8 cellular contexts compared by ENCODE assay signal in the genomic region with DNA sequence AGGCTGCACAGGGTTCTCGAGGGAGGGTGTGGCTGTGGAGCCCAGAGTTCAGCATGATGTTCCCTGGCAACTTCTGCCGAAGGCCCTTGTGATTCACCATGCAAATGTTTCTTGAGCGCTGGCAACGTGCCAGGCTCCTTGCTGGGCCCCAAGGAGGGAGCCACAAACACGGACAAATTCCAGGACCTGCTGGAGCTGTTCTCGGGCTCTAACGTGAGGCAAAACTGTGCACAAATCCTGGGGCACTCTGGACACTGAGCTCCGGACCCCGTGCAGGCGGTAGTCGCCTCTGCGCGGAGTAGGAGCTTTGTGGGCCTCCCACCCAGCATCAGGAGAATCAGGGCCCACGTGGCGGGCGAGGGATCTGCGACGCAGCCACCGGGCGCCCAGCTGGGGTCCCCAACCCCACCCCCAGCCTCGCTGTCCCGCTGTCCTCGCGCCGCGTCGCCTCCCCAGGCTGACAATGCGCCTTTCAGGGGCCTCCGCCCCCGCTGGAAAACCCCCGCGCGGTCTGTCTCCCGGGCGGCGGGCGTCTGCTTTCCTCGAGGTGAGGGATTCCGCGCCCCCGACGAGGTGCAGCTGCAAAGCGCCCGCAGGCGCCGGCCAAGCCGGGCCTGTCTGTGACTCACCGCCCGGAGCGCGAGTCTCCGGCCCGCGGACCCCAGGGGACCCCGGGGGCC. TPM values are rescaled to one million over a fixed set of nuclear protein-coding genes. Genes with fewer than 3 reads are reported as not detected.
A peak's percentile ranks its signal among the peaks of the same experiment; 100 is the strongest.
DNase-seq lines count a peak whose midpoint lies in the region; ATAC-seq and TF ChIP-seq lines count a peak whose summit lies in the region.

No MANE protein-coding gene starts in this region.

- H3K9me3 ChIP-seq in iPS-18c (ENCODE audit: control insufficient read depth, insufficient read depth, low read length), result no peaks in the 10 kb centered on the region
- no peaks in the 10 kb centered on the region for H3K9me3 ChIP-seq in upper lobe of left lung

- 50 to 57% methylated on average over 44 to 53 of the region's 55 CpGs for WGBS in upper lobe of left lung, 2 donors

- ATAC-seq in upper lobe of left lung (ENCODE audit: low FRiP score in 2 of 2) (peak; percentile 41 to 86), GM21576 (IDR thresholded peaks at IDR 0.05; ENCODE audit: unreplicated experiment) (no peak)

- no peak for TF ChIP-seq POLR2A in upper lobe of left lung (IDR thresholded peaks at IDR 0.05)

- in situ Hi-C loops in astrocyte of the cerebellum (cut with HindIII; ENCODE audit: low sequenced_read_pairs), result no loop called here

- peak overlapping the region in 2 of 4 donors; percentile 55 to 78 for H3K27ac ChIP-seq in upper lobe of left lung

- no peak overlapping the region for H3K4me3 ChIP-seq in astrocyte of the cerebellum (ENCODE audit: low read depth, low read length)
- peak overlapping the region; percentile 37; the same call in 1 of the 2 replicates for H3K4me3 ChIP-seq in iPS-18c (ENCODE audit: insufficient read depth, low read depth, low read length)
- peak overlapping the region in 1 of 4 donors; percentile 22 for H3K4me3 ChIP-seq in upper lobe of left lung

- H3K27me3 ChIP-seq in upper lobe of left lung, result no peaks in the 10 kb centered on the region

- DNase-seq in NCI-H1417 (lab: John Stamatoyannopoulos, UW), result peak in 2 of 3 experiments; percentile 28 to 63
- no peak for DNase-seq in NCI-H1417 treated with DMSO at 0.1 percent for 48 hours (lab: John Stamatoyannopoulos, UW)
- peak; percentile 64 for DNase-seq in astrocyte of the cerebellum (ENCODE audit: low read depth)
- peak; percentile 80 to 84 for DNase-seq in upper lobe of left lung
- no peak for DNase-seq in NK-92 (lab: John Stamatoyannopoulos, UW; ENCODE audit: unreplicated experiment)
- no peak for DNase-seq in activated naive CD4-positive, alpha-beta T cell treated with anti-CD3 and anti-CD28 coated beads, Interleukin-2, amount 50 U/mL, for 16 hours

- TF ChIP-seq CTCF in astrocyte of the cerebellum (IDR thresholded peaks at IDR 0.05; ENCODE audit: low read depth, low read length, missing control alignments) (no peak), upper lobe of left lung (IDR thresholded peaks at IDR 0.05) (no peak)

- no peaks in the 10 kb centered on the region for H3K36me3 ChIP-seq in upper lobe of left lung

- no peak for TF ChIP-seq EP300 in upper lobe of left lung (IDR thresholded peaks at IDR 0.05)

- peaks cover 10 to 33% (median 16%) of the 10 kb centered on the region in 4 donors for H3K4me1 ChIP-seq in upper lobe of left lung

RNA-seq across cellular contexts. Expression of a gene that starts 31.7 kb away (rescaled TPM):
- total RNA-seq in upper lobe of left lung, result 1 to 10 TPM in 2 of 6 donors, under 1 TPM in 4; under 0.01 to 1.2 (median 0.48) TPM

RNA-seq across cellular contexts. Expression of a gene that starts 40.9 kb away (rescaled TPM):
- total RNA-seq in upper lobe of left lung, result under 1 TPM in 3 of 6 donors, not detected in 3; 0.30 to 0.89 (median 0.46) TPM

Comparison
In these comparisons a context has a peak if more than half of its experiments do, and no peak if none do; other contexts are left out.
1. DNase-seq: peak in NCI-H1417 (2 of 3), astrocyte of the cerebellum (single experiment) and upper lobe of left lung (2 of 2); none in NCI-H1417 treated with DMSO at 0.1 percent for 48 hours (single experiment), NK-92 (single experiment) and activated naive CD4-positive, alpha-beta T cell treated with anti-CD3 and anti-CD28 coated beads, Interleukin-2, amount 50 U/mL, for 16 hours (single experiment).